1 cellular context compared by ENCODE assay signal in the genomic region with DNA sequence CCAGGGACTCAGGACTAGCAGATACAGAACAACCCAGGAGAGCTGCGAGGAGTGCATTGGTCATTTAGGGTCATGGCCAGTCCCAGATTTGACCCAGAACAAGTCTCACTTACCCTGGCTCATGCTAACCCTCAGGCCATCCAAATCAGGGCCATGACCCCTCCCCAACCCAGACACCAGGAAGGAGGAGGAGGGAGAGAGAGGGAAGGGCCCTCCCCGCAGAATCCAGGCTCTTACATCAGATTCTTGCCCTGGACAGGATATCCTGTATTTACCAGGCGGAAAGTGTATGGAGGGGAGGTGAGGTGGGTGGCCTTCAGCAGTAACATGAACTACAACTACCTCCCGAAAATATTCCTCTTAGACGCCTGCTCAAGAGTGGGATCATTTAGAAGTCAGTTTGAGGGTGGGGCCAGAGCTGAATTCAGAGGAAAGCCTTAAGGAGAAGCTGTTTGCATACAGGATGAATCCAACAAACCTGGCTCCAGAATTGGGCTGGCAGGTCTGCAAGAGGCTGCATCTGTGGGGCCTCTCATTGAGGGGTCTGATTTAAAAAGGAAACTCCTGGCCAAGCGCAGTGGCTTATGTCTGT.
TF ChIP-seq lines count a peak whose summit lies in the region.

No MANE protein-coding gene starts in this region.

TF ChIP-seq in liver, 16 proteins besides CTCF, POLR2A, EP300 and RAD21:
- TF ChIP-seq, protein P1, sequence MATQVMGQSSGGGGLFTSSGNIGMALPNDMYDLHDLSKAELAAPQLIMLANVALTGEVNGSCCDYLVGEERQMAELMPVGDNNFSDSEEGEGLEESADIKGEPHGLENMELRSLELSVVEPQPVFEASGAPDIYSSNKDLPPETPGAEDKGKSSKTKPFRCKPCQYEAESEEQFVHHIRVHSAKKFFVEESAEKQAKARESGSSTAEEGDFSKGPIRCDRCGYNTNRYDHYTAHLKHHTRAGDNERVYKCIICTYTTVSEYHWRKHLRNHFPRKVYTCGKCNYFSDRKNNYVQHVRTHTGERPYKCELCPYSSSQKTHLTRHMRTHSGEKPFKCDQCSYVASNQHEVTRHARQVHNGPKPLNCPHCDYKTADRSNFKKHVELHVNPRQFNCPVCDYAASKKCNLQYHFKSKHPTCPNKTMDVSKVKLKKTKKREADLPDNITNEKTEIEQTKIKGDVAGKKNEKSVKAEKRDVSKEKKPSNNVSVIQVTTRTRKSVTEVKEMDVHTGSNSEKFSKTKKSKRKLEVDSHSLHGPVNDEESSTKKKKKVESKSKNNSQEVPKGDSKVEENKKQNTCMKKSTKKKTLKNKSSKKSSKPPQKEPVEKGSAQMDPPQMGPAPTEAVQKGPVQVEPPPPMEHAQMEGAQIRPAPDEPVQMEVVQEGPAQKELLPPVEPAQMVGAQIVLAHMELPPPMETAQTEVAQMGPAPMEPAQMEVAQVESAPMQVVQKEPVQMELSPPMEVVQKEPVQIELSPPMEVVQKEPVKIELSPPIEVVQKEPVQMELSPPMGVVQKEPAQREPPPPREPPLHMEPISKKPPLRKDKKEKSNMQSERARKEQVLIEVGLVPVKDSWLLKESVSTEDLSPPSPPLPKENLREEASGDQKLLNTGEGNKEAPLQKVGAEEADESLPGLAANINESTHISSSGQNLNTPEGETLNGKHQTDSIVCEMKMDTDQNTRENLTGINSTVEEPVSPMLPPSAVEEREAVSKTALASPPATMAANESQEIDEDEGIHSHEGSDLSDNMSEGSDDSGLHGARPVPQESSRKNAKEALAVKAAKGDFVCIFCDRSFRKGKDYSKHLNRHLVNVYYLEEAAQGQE (IDR thresholded peaks at IDR 0.05): no peak
- TF ChIP-seq SP1 (IDR thresholded peaks at IDR 0.05) (peak; percentile 44), RXRA (IDR thresholded peaks at IDR 0.05) (peak; percentile 67 to 71), GABPA (IDR thresholded peaks at IDR 0.05 in 1 of 2, conservative IDR thresholded peaks at IDR 0.05 in 1 of 2) (peak in 1 of 2 donors; percentile 43), NR2F2 (IDR thresholded peaks at IDR 0.05) (peak; percentile 89)
- TF ChIP-seq, protein P2, sequence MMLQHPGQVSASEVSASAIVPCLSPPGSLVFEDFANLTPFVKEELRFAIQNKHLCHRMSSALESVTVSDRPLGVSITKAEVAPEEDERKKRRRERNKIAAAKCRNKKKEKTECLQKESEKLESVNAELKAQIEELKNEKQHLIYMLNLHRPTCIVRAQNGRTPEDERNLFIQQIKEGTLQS (IDR thresholded peaks at IDR 0.05): no peak
- TF ChIP-seq, protein P3, sequence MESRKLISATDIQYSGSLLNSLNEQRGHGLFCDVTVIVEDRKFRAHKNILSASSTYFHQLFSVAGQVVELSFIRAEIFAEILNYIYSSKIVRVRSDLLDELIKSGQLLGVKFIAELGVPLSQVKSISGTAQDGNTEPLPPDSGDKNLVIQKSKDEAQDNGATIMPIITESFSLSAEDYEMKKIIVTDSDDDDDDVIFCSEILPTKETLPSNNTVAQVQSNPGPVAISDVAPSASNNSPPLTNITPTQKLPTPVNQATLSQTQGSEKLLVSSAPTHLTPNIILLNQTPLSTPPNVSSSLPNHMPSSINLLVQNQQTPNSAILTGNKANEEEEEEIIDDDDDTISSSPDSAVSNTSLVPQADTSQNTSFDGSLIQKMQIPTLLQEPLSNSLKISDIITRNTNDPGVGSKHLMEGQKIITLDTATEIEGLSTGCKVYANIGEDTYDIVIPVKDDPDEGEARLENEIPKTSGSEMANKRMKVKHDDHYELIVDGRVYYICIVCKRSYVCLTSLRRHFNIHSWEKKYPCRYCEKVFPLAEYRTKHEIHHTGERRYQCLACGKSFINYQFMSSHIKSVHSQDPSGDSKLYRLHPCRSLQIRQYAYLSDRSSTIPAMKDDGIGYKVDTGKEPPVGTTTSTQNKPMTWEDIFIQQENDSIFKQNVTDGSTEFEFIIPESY (IDR thresholded peaks at IDR 0.05): no peak
